In genomic region chr19:4069331-4069959, GRCh38 we compare ENCODE assay signal across 11 cellular contexts. TPM values are rescaled to one million over a fixed set of nuclear protein-coding genes. Genes with fewer than 3 reads are reported as not detected.
DNase-seq lines count a peak whose midpoint lies in the region; ATAC-seq, FAIRE-seq and TF ChIP-seq lines count a peak whose summit lies in the region.
"Had no signal": no experiment of that assay in that cellular context is flagged by ENCODE, and none has a peak within 500 bp of the region (broad histone marks: within the 10 kb centered on the region; RNA-seq: fewer than 3 reads in every experiment).

No MANE protein-coding gene starts in this region.

- no peak for TF ChIP-seq EP300 in K562 (IDR thresholded peaks at IDR 0.05; ENCODE audit: low read length)

- peaks cover 3% of the 10 kb centered on the region; the same call in 1 of the 2 replicates for H4K20me1 ChIP-seq in K562 (replicated peaks; ENCODE audit: control insufficient read depth, insufficient read depth, low read length)

- BruUV-seq in K562 (replicated peaks; lab: Mats Ljungman, UMichigan), result no TSS peak

- peaks cover 9 to 35% of the 10 kb centered on the region in 2 experiments for H3K4me1 ChIP-seq in K562 (replicated peaks in 1 of 2; ENCODE audit: control insufficient read depth in 2 of 2, insufficient read depth in 2 of 2, low read length in 2 of 2)

- H3K79me2 ChIP-seq in K562 (ENCODE audit: control insufficient read depth, insufficient read depth, low read length), result peaks cover 11% of the 10 kb centered on the region

- H3K27me3 ChIP-seq in K562 (ENCODE audit: control insufficient read depth in 2 of 2, insufficient read depth in 2 of 2, low read length in 2 of 2), result no peaks in the 10 kb centered on the region
- H3K27me3 ChIP-seq: tibial artery had no signal

- H3K9me3 ChIP-seq in T-helper 17 cell (ENCODE audit: control insufficient read depth, low read length, poor library complexity, severe bottlenecking), result no peaks in the 10 kb centered on the region
- H3K9me3 ChIP-seq in K562 (replicated peaks; ENCODE audit: control insufficient read depth, insufficient read depth, low read depth, low read length), result no peaks in the 10 kb centered on the region
- H3K9me3 ChIP-seq: tibial artery had no signal

- H3K27me3 Mint-ChIP-seq in T-helper 17 cell, result no peaks in the 10 kb centered on the region

- CTCF ChIA-PET in K562 (lab: Yijun Ruan, JAX; ENCODE audit: low intra/inter-chr PET ratio), result no interaction called here

- H3K4me3 ChIP-seq in K562, result no peak overlapping the region
- H3K4me3 ChIP-seq: tibial artery had no signal

- H3K4me3 Mint-ChIP-seq in T-helper 17 cell, result peak overlapping the region; percentile 89

- DNase-seq in activated CD4-positive, CD25-positive, alpha-beta regulatory T cell treated with anti-CD3 and anti-CD28 coated beads, Interleukin-2, amount 50 U/mL, for 72 hours, result peak; percentile 63
- DNase-seq in T-helper 17 cell (no peak), K562 (ENCODE audit: extremely low read depth in 1 of 4, low spot score in 3 of 4) (no peak), germinal center (ENCODE audit: low spot score) (no peak), NCI-H1105 treated with DMSO at 0.1 percent for 48 hours (lab: John Stamatoyannopoulos, UW) (no peak)
- peak; percentile 42 for DNase-seq in stimulated activated CD4-positive, alpha-beta T cell treated with anti-CD3 and anti-CD28 coated beads, Interleukin-4, amount 100 ng/mL, for 1 hour
- DNase-seq: amniotic stem cell, IMR-90, tibial artery had no signal

- no peaks in the 10 kb centered on the region for H3K9me1 ChIP-seq in K562 (ENCODE audit: control insufficient read depth, insufficient read depth, low read length)

- intact Hi-C loops in K562 (cut with micrococcal nuclease), result loop anchor here (5.0 to 10.0 kb wide), 3 partner anchors 53 to 115 kb away; partner anchors contain the start of genes ANKRD24, MAP2K2, PIAS4 and SIRT6

- H3K36me3 ChIP-seq in K562 (ENCODE audit: control insufficient read depth, insufficient read depth, low read length), result peaks cover 3% of the 10 kb centered on the region; the same call in 1 of the 3 replicates
- H3K36me3 ChIP-seq: tibial artery had no signal

- no peak overlapping the region for H3K9ac ChIP-seq in K562 (ENCODE audit: insufficient read depth in 1 of 2, low read depth in 2 of 2, low read length in 2 of 2)

- H3K4me1 Mint-ChIP-seq in T-helper 17 cell, result peaks cover 15% of the 10 kb centered on the region

- H3K4me2 ChIP-seq in K562 (ENCODE audit: insufficient read depth, low read length), result no peak overlapping the region

- no peak for TF ChIP-seq RAD21 in K562 (CRISPR knock-in tag; conservative IDR thresholded peaks at IDR 0.05 in 1 of 2, IDR thresholded peaks at IDR 0.05 in 1 of 2)

- no peak overlapping the region for H3K27ac ChIP-seq in K562 (ENCODE audit: extremely low read depth, low read depth, low read length)
- H3K27ac ChIP-seq: tibial artery had no signal

- POLR2A ChIA-PET in K562 (lab: Yijun Ruan, JAX), result interaction anchor here (0.6 to 1.1 kb wide), 3 partner anchors 8 to 31 kb away, joined by 3 read pairs; no protein-coding TSS in a partner anchor

- in situ Hi-C loops in K562 (cut with MboI), result no loop called here

- whole genome bisulfite sequencing in K562 (ENCODE audit: insufficient coverage, low coverage, missing lambda C conversion rate), result 72% methylated on average over 10 of the region's 12 CpGs

- no peak for TF ChIP-seq POLR2A in K562 (conservative IDR thresholded peaks at IDR 0.05)

- FAIRE-seq in K562 (lab: Jason Lieb, UNC), result peak; percentile 51

- no peak for ATAC-seq in activated CD4-positive, CD25-positive, alpha-beta regulatory T cell treated with anti-CD3 and anti-CD28 coated beads, Interleukin-2, amount 50 U/mL, for 24 hours
- ATAC-seq in T-helper 17 cell (no peak), K562 (no peak), HG02981 (IDR thresholded peaks at IDR 0.05; ENCODE audit: unreplicated experiment) (no peak)

- H3K36me3 Mint-ChIP-seq in T-helper 17 cell (ENCODE audit: low read depth), result peaks cover 2% of the 10 kb centered on the region

- no peak overlapping the region for H2AFZ ChIP-seq in K562 (ENCODE audit: low read depth, low read length)

- no peak for TF ChIP-seq CTCF in K562 (IDR thresholded peaks at IDR 0.05 in 2 of 3, conservative IDR thresholded peaks at IDR 0.05 in 1 of 3; ENCODE audit: insufficient read depth in 2 of 3, low read depth in 1 of 3, low read length in 3 of 3)

- peak overlapping the region; percentile 85 for H3K27ac Mint-ChIP-seq in T-helper 17 cell

TF ChIP-seq in K562, 482 proteins besides CTCF, POLR2A, EP300 and RAD21 (continues in another document):
- peak; percentile 96 for TF ChIP-seq HDAC2 (IDR thresholded peaks at IDR 0.05)
- 0 out of 2 replicates have a peak, but pooled peaks have one; percentile 16 for TF ChIP-seq ARID3A (IDR thresholded peaks at IDR 0.05; ENCODE audit: borderline replicate concordance, low read depth, low read length)
- no peak for TF ChIP-seq THAP7 (CRISPR knock-in tag; IDR thresholded peaks at IDR 0.05)

RNA-seq across cellular contexts. Expression of gene ZBTB7A, which starts 2.7 kb away (rescaled TPM):
- total RNA-seq in T-helper 17 cell, result 10 to 100 TPM; 47.3 to 51.1 TPM
- 5.4 and 20.2 TPM in 2 replicates for total RNA-seq in K562 (2011; cell fraction: chromatin; rRNA removed; ENCODE audit: low replicate concordance)
- total RNA-seq in K562 (2011; cell fraction: nucleolus; rRNA removed), result 10.5 and 12.0 TPM in 2 replicates
- 5.3 and 7.3 TPM in 2 replicates for total RNA-seq in K562 (2011; cell fraction: nucleoplasm; rRNA removed)
- total RNA-seq in K562 (2014; rRNA removed), result 10.2 and 13.8 TPM in 2 replicates
- 1.6 and 1.8 TPM in 2 replicates for total RNA-seq in K562 (2014; rRNA removed; fragmentation: Illumina TruSeq; extraction: Trizol)
- 4.6 and 4.8 TPM in 2 replicates for total RNA-seq in K562 (2015; rRNA removed; fragmentation: Illumina TruSeq; extraction: Trizol)
- 32.7 and 34.0 TPM in 2 replicates for total RNA-seq in K562 (2021)
- polyA plus RNA-seq in K562 (2011; rRNA removed), result 2.0 and 2.4 TPM in 2 replicates
- 2.8 and 11.2 TPM in 2 replicates for polyA plus RNA-seq in K562 (2011; cell fraction: cytosol; rRNA removed)
- polyA plus RNA-seq in K562 (2011; cell fraction: nucleus; rRNA removed), result 7.4 and 18.4 TPM in 2 replicates
- polyA plus RNA-seq in K562 (2012), result 8.9 and 10.8 TPM in 2 replicates
- polyA plus RNA-seq in K562 (2014; fragmentation: Illumina TruSeq; extraction: Trizol), result 6.3 and 8.3 TPM in 2 replicates
- polyA plus RNA-seq in K562 (2014; fragmentation: Nextera tagmentation; extraction: Ambion mirVana), result under 1 TPM; 0.11 to 0.27 TPM
- 10.8 and 11.6 TPM in 2 replicates for polyA plus RNA-seq in K562 (2014; rRNA removed)
- 1.3 and 1.7 TPM in 2 replicates for polyA minus RNA-seq in K562 (2011; rRNA and poly(A)+ RNA removed)
- polyA minus RNA-seq in K562 (2011; cell fraction: cytosol; rRNA and poly(A)+ RNA removed), result 14.2 and 20.6 TPM in 2 replicates
- 5.4 and 5.8 TPM in 2 replicates for polyA minus RNA-seq in K562 (2011; cell fraction: nucleus; rRNA and poly(A)+ RNA removed)

RNA-seq across cellular contexts. Expression of gene MAP2K2, which starts 54.5 kb away (rescaled TPM):
- total RNA-seq in T-helper 17 cell (10 to 100 TPM; 94.3 to 94.6 TPM), K562 (2014; rRNA removed) (140 and 200 TPM in 2 replicates), K562 (2014; rRNA removed; fragmentation: Illumina TruSeq; extraction: Trizol) (58.3 and 60.9 TPM in 2 replicates), K562 (2015; rRNA removed; fragmentation: Illumina TruSeq; extraction: Trizol) (72.6 and 78.0 TPM in 2 replicates), K562 (2021) (150 and 151 TPM in 2 replicates)
- total RNA-seq in K562 (2011; cell fraction: chromatin; rRNA removed; ENCODE audit: low replicate concordance), result 38.8 and 113 TPM in 2 replicates
- 81.4 and 92.0 TPM in 2 replicates for total RNA-seq in K562 (2011; cell fraction: nucleolus; rRNA removed)
- 58.5 and 81.8 TPM in 2 replicates for total RNA-seq in K562 (2011; cell fraction: nucleoplasm; rRNA removed)
- polyA plus RNA-seq in K562 (2011; rRNA removed) (40.4 and 41.5 TPM in 2 replicates), K562 (2014; fragmentation: Illumina TruSeq; extraction: Trizol) (41.1 and 84.5 TPM in 2 replicates), K562 (2014; fragmentation: Nextera tagmentation; extraction: Ambion mirVana) (1 to 10 TPM; 1.0 to 5.0 TPM), K562 (2014; rRNA removed) (90.7 and 97.4 TPM in 2 replicates)
- 60.4 and 128 TPM in 2 replicates for polyA plus RNA-seq in K562 (2011; cell fraction: cytosol; rRNA removed)
- polyA plus RNA-seq in K562 (2011; cell fraction: nucleus; rRNA removed), result 70.1 and 145 TPM in 2 replicates
- polyA plus RNA-seq in K562 (2012), result 110 and 220 TPM in 2 replicates
- 14.2 and 24.8 TPM in 2 replicates for polyA minus RNA-seq in K562 (2011; rRNA and poly(A)+ RNA removed)
- 63.5 and 95.7 TPM in 2 replicates for polyA minus RNA-seq in K562 (2011; cell fraction: cytosol; rRNA and poly(A)+ RNA removed)
- polyA minus RNA-seq in K562 (2011; cell fraction: nucleus; rRNA and poly(A)+ RNA removed), result 31.5 and 34.3 TPM in 2 replicates

Comparison
In these comparisons a context has a peak if more than half of its experiments do, and no peak if none do; other contexts are left out.
1. DNase-seq: peak in activated CD4-positive, CD25-positive, alpha-beta regulatory T cell treated with anti-CD3 and anti-CD28 coated beads, Interleukin-2, amount 50 U/mL, for 72 hours (single experiment) and stimulated activated CD4-positive, alpha-beta T cell treated with anti-CD3 and anti-CD28 coated beads, Interleukin-4, amount 100 ng/mL, for 1 hour (single experiment); none in T-helper 17 cell (0 of 3), K562 (0 of 4), germinal center (single experiment) and NCI-H1105 treated with DMSO at 0.1 percent for 48 hours (single experiment).